Comparison of ENCODE assay signal across 33 cellular contexts in genomic region chr19:50878851-50879250, GRCh38. TPM values are rescaled to one million over a fixed set of nuclear protein-coding genes. Genes with fewer than 3 reads are reported as not detected.
"Had no signal": no experiment of that assay in that cellular context is flagged by ENCODE, and none has a peak within 500 bp of the region (broad histone marks: within the 10 kb centered on the region; RNA-seq: fewer than 3 reads in every experiment).

No MANE protein-coding gene starts in this region.

- H3K4me1 ChIP-seq: adrenal gland, body of pancreas, breast epithelium had no signal

- H3K4me3 Mint-ChIP-seq: activated CD4-positive, alpha-beta T cell treated with anti-CD3 and anti-CD28 coated beads, Interleukin-2, amount 10 ng/mL, durations not matched to agents 7 days and 5 days; activated CD8-positive, alpha-beta T cell treated with anti-CD3 and anti-CD28 coated beads, Interleukin-2, amount 10 ng/mL, durations not matched to agents 7 days and 5 days; activated T-cell treated with anti-CD3 and anti-CD28 coated beads, Interleukin-2, amount 50 U/mL, for 24 hours had no signal

- ATAC-seq: activated CD8-positive, alpha-beta T cell treated with anti-CD3 and anti-CD28 coated beads, Interleukin-2, amount 10 ng/mL, durations not matched to agents 7 days and 5 days; activated naive CD4-positive, alpha-beta T cell treated with anti-CD3 and anti-CD28 coated beads, Interleukin-2, amount 50 U/mL, for 72 hours; body of pancreas had no signal

- H3K4me3 ChIP-seq: adrenal gland, body of pancreas, breast epithelium, SJCRH30, SK-N-MC had no signal

- H3K27ac ChIP-seq: adrenal gland, body of pancreas, breast epithelium, SJCRH30, SK-N-MC, WERI-Rb-1 had no signal

- H3K9me3 ChIP-seq: adrenal gland, body of pancreas, breast epithelium, SJCRH30 had no signal

- H3K36me3 Mint-ChIP-seq: activated naive CD4-positive, alpha-beta T cell treated with anti-CD3 and anti-CD28 coated beads, Interleukin-2, amount 50 U/mL, for 72 hours had no signal

- H3K4me1 Mint-ChIP-seq: activated CD4-positive, alpha-beta T cell treated with anti-CD3 and anti-CD28 coated beads, Interleukin-2, amount 10 ng/mL, durations not matched to agents 7 days and 5 days had no signal

- FAIRE-seq: astrocyte, TTC549 had no signal

- H3K27me3 ChIP-seq: adrenal gland had no signal

- H3K27ac Mint-ChIP-seq: activated CD4-positive, alpha-beta T cell treated with anti-CD3 and anti-CD28 coated beads, Interleukin-2, amount 10 ng/mL, durations not matched to agents 7 days and 5 days; activated CD8-positive, alpha-beta T cell treated with anti-CD3 and anti-CD28 coated beads, Interleukin-2, amount 10 ng/mL, durations not matched to agents 7 days and 5 days; activated naive CD4-positive, alpha-beta T cell treated with anti-CD3 and anti-CD28 coated beads, Interleukin-2, amount 50 U/mL, for 72 hours; activated T-cell treated with anti-CD3 and anti-CD28 coated beads, Interleukin-2, amount 50 U/mL, for 24 hours; activated T-helper 2 cell treated with anti-CD3 and anti-CD28 coated beads, Interferon-gamma antibody, Interleukin-2, Interleukin-4, amounts not matched to agents 10 μg/mL and 5 μg/mL and 100 μg/mL, durations not matched to agents 14 hours and 24 hours and 36 hours had no signal

- H3K36me3 ChIP-seq: adrenal gland, breast epithelium, SJCRH30, WERI-Rb-1 had no signal

- H3K9me3 Mint-ChIP-seq: activated CD4-positive, alpha-beta T cell treated with anti-CD3 and anti-CD28 coated beads, Interleukin-2, amount 10 ng/mL, durations not matched to agents 7 days and 5 days; activated naive CD4-positive, alpha-beta T cell treated with anti-CD3 and anti-CD28 coated beads, Interleukin-2, amount 50 U/mL, for 72 hours; activated T-cell treated with anti-CD3 and anti-CD28 coated beads, Interleukin-2, amount 50 U/mL, for 24 hours; activated T-helper 2 cell treated with anti-CD3 and anti-CD28 coated beads, Interferon-gamma antibody, Interleukin-2, Interleukin-4, amounts not matched to agents 10 μg/mL and 5 μg/mL and 100 μg/mL, durations not matched to agents 14 hours and 24 hours and 36 hours had no signal

- DNase-seq: activated CD4-positive, alpha-beta T cell treated with anti-CD3 and anti-CD28 coated beads, Interleukin-2, amount 10 ng/mL, durations not matched to agents 7 days and 5 days; activated CD4-positive, alpha-beta T cell treated with anti-CD3 and anti-CD28 coated beads, Interleukin-2, amount 50 U/mL, for 48 hours; activated CD8-positive, alpha-beta T cell treated with anti-CD3 and anti-CD28 coated beads, Interleukin-2, amount 10 ng/mL, durations not matched to agents 7 days and 5 days; activated gamma-delta T cell; activated naive CD4-positive, alpha-beta T cell treated with Interleukin-2 at 50 U/mL for 16 hours; activated T-cell treated with anti-CD3 and anti-CD28 coated beads, Interleukin-2, amount 50 U/mL, for 24 hours; adrenal gland; body of pancreas; NCI-H1092 treated with DMSO at 0.1 percent for 48 hours; NCI-H1417; NCI-H146; NCI-H187; NCI-H2029 treated with DMSO at 0.1 percent for 48 hours; NCI-H2107; NCI-H2171; NCI-H510A; NCI-H526; NCI-H748 treated with DMSO at 0.1 percent for 48 hours; NK-92 treated with Interleukin-12 subunit alpha and Interleukin-12 subunit beta, amount 100 ng/mL, for 24 hours; SHP77; SJCRH30; T1000; WERI-Rb-1 had no signal

RNA-seq across cellular contexts. Expression of gene KLK2, which starts 5.6 kb away (rescaled TPM):
- total RNA-seq: activated CD4-positive, alpha-beta T cell treated with anti-CD3 and anti-CD28 coated beads, Interleukin-2, amount 10 ng/mL, durations not matched to agents 7 days and 5 days; activated CD8-positive, alpha-beta T cell treated with anti-CD3 and anti-CD28 coated beads, Interleukin-2, amount 10 ng/mL, durations not matched to agents 7 days and 5 days; activated T-helper 2 cell treated with anti-CD3 and anti-CD28 coated beads, Interferon-gamma antibody, Interleukin-2, Interleukin-4, amounts not matched to agents 10 μg/mL and 5 μg/mL and 100 μg/mL, durations not matched to agents 14 hours and 24 hours and 36 hours; astrocyte; body of pancreas; cardiac septum; M059J; SJCRH30; T-helper 1 cell treated with Interleukin-12 subunit alpha and Interleukin-12 subunit beta and Interleukin-4 antibody, amounts not matched to agents 30 ng/mL and 1 ng/mL, for 36 hours had no signal

RNA-seq across cellular contexts. Expression of gene KLK3, which starts 24.1 kb away (rescaled TPM):
- total RNA-seq: activated CD4-positive, alpha-beta T cell treated with anti-CD3 and anti-CD28 coated beads, Interleukin-2, amount 10 ng/mL, durations not matched to agents 7 days and 5 days; activated CD8-positive, alpha-beta T cell treated with anti-CD3 and anti-CD28 coated beads, Interleukin-2, amount 10 ng/mL, durations not matched to agents 7 days and 5 days; activated naive CD4-positive, alpha-beta T cell treated with anti-CD3 and anti-CD28 coated beads, Interleukin-2, amount 50 U/mL, for 72 hours; activated T-helper 2 cell treated with anti-CD3 and anti-CD28 coated beads, Interferon-gamma antibody, Interleukin-2, Interleukin-4, amounts not matched to agents 10 μg/mL and 5 μg/mL and 100 μg/mL, durations not matched to agents 14 hours and 24 hours and 36 hours; astrocyte; body of pancreas; cardiac septum; M059J; SJCRH30; T-helper 1 cell treated with Interleukin-12 subunit alpha and Interleukin-12 subunit beta and Interleukin-4 antibody, amounts not matched to agents 30 ng/mL and 1 ng/mL, for 36 hours; T-helper 2 cell treated with Interferon-gamma antibody and Interleukin-4, amounts not matched to agents 100 ng/mL and 5 ng/mL, for 36 hours had no signal

RNA-seq across cellular contexts. Expression of gene KLK4, which starts 32.3 kb away (rescaled TPM):
- total RNA-seq: activated CD4-positive, alpha-beta T cell treated with anti-CD3 and anti-CD28 coated beads, Interleukin-2, amount 10 ng/mL, durations not matched to agents 7 days and 5 days; activated CD8-positive, alpha-beta T cell treated with anti-CD3 and anti-CD28 coated beads, Interleukin-2, amount 10 ng/mL, durations not matched to agents 7 days and 5 days; activated naive CD4-positive, alpha-beta T cell treated with anti-CD3 and anti-CD28 coated beads, Interleukin-2, amount 50 U/mL, for 72 hours; activated T-helper 2 cell treated with anti-CD3 and anti-CD28 coated beads, Interferon-gamma antibody, Interleukin-2, Interleukin-4, amounts not matched to agents 10 μg/mL and 5 μg/mL and 100 μg/mL, durations not matched to agents 14 hours and 24 hours and 36 hours; astrocyte; body of pancreas; breast epithelium; cardiac septum; M059J; T-helper 1 cell treated with Interleukin-12 subunit alpha and Interleukin-12 subunit beta and Interleukin-4 antibody, amounts not matched to agents 30 ng/mL and 1 ng/mL, for 36 hours; T-helper 2 cell treated with Interferon-gamma antibody and Interleukin-4, amounts not matched to agents 100 ng/mL and 5 ng/mL, for 36 hours had no signal

RNA-seq across cellular contexts. Expression of gene KLK15, which starts 45.5 kb away (rescaled TPM):
- total RNA-seq: activated CD4-positive, alpha-beta T cell treated with anti-CD3 and anti-CD28 coated beads, Interleukin-2, amount 10 ng/mL, durations not matched to agents 7 days and 5 days; activated CD8-positive, alpha-beta T cell treated with anti-CD3 and anti-CD28 coated beads, Interleukin-2, amount 10 ng/mL, durations not matched to agents 7 days and 5 days; activated naive CD4-positive, alpha-beta T cell treated with anti-CD3 and anti-CD28 coated beads, Interleukin-2, amount 50 U/mL, for 72 hours; activated T-helper 2 cell treated with anti-CD3 and anti-CD28 coated beads, Interferon-gamma antibody, Interleukin-2, Interleukin-4, amounts not matched to agents 10 μg/mL and 5 μg/mL and 100 μg/mL, durations not matched to agents 14 hours and 24 hours and 36 hours; astrocyte; body of pancreas; breast epithelium; cardiac septum; M059J; SJCRH30; T-helper 1 cell treated with Interleukin-12 subunit alpha and Interleukin-12 subunit beta and Interleukin-4 antibody, amounts not matched to agents 30 ng/mL and 1 ng/mL, for 36 hours; T-helper 2 cell treated with Interferon-gamma antibody and Interleukin-4, amounts not matched to agents 100 ng/mL and 5 ng/mL, for 36 hours had no signal

RNA-seq across cellular contexts. Expression of gene KLK1, which starts 55.3 kb away (rescaled TPM):
- total RNA-seq: astrocyte, cardiac septum, M059J had no signal
